9 cellular contexts compared by ENCODE assay signal in genomic region chr2:21013043-21013816, GRCh38. TPM values are rescaled to one million over a fixed set of nuclear protein-coding genes. Genes with fewer than 3 reads are reported as not detected.
"Had no signal": no experiment of that assay in that cellular context is flagged by ENCODE, and none has a peak within 500 bp of the region (broad histone marks: within the 10 kb centered on the region; RNA-seq: fewer than 3 reads in every experiment).

No MANE protein-coding gene starts in this region.

- H3K4me2 ChIP-seq: GM23338 had no signal

- DNase-seq: H9, HCEC 1CT, IMR-90, KG1 had no signal

- H3K27ac ChIP-seq: HL-60 had no signal

- H2AFZ ChIP-seq: GM23338 had no signal

- FAIRE-seq: H1, H54, K562 had no signal

- H3K4me3 ChIP-seq: GM23338, K562 had no signal

- ATAC-seq: GM23338, K562 had no signal

RNA-seq across cellular contexts. Expression of gene APOB, which starts 30.6 kb away (rescaled TPM):
- polyA plus RNA-seq: IMR-90, K562 had no signal
